ENCODE assay signal across 9 cellular contexts in genomic region chr6:90107721-90108364, GRCh38.
DNase-seq lines count a peak whose midpoint lies in the region; ATAC-seq and TF ChIP-seq lines count a peak whose summit lies in the region.
"Had no signal": no experiment of that assay in that cellular context is flagged by ENCODE, and none has a peak within 500 bp of the region (broad histone marks: within the 10 kb centered on the region; RNA-seq: fewer than 3 reads in every experiment).

No MANE protein-coding gene starts in this region.

- POLR2A ChIA-PET in GM10248 (lab: Yijun Ruan, JAX): no interaction called here

- DNase-seq in GM10248 (ENCODE audit: extremely low spot score) (peak; percentile 25), AG08396 (ENCODE audit: low spot score) (no peak), type B pancreatic cell (ENCODE audit: extremely low spot score, unreplicated experiment) (no peak), NCI-H1694 (lab: John Stamatoyannopoulos, UW) (no peak), amygdala (lab: John Stamatoyannopoulos, UW) (no peak)
- DNase-seq in activated naive CD4-positive, alpha-beta T cell treated with anti-CD3 and anti-CD28 coated beads, Interleukin-2, amount 50 U/mL, for 16 hours: peak; percentile 54
- DNase-seq: kidney glomerular epithelial cell had no signal

- ATAC-seq in GM19452 (IDR thresholded peaks at IDR 0.05; ENCODE audit: unreplicated experiment): peak; percentile 88
- ATAC-seq in HG03103 (IDR thresholded peaks at IDR 0.05; ENCODE audit: low read depth, unreplicated experiment): peak; percentile 94

- H3K4me3 Mint-ChIP-seq in type B pancreatic cell: no peak overlapping the region

- peaks cover 7% of the 10 kb centered on the region for H3K36me3 Mint-ChIP-seq in type B pancreatic cell

- CTCF ChIA-PET in GM10248 (lab: Yijun Ruan, JAX): interaction anchor here (1.0 to 1.2 kb wide), 2 partner anchors 14 to 52 kb away, joined by 3 read pairs; no protein-coding TSS in a partner anchor

- peaks cover 11% of the 10 kb centered on the region for H3K9me3 Mint-ChIP-seq in type B pancreatic cell

- TF ChIP-seq CTCF in GM10248 (IDR thresholded peaks at IDR 0.05; ENCODE audit: control extremely low read depth, extremely low read depth, low read depth, missing control alignments) (no peak), type B pancreatic cell (conservative IDR thresholded peaks at IDR 0.05) (no peak)

- peaks cover 9% of the 10 kb centered on the region for H3K4me1 Mint-ChIP-seq in type B pancreatic cell (ENCODE audit: unreplicated experiment)

- no peaks in the 10 kb centered on the region for H3K27me3 Mint-ChIP-seq in type B pancreatic cell

- no peak overlapping the region for H3K27ac Mint-ChIP-seq in type B pancreatic cell

Comparison
In these comparisons a context has a peak if more than half of its experiments do, and no peak if none do; other contexts are left out.
1. DNase-seq: peak in GM10248 (single experiment) and activated naive CD4-positive, alpha-beta T cell treated with anti-CD3 and anti-CD28 coated beads, Interleukin-2, amount 50 U/mL, for 16 hours (single experiment); none in AG08396 (single experiment), type B pancreatic cell (single experiment), NCI-H1694 (single experiment) and amygdala (0 of 56).